24 cellular contexts compared by ENCODE assay signal in genomic region chr19:40571831-40572495, GRCh38. TPM values are rescaled to one million over a fixed set of nuclear protein-coding genes. Genes with fewer than 3 reads are reported as not detected.
DNase-seq lines count a peak whose midpoint lies in the region; ATAC-seq and TF ChIP-seq lines count a peak whose summit lies in the region.
"Had no signal": no experiment of that assay in that cellular context is flagged by ENCODE, and none has a peak within 500 bp of the region (broad histone marks: within the 10 kb centered on the region; RNA-seq: fewer than 3 reads in every experiment).

No MANE protein-coding gene starts in this region.

- CTCF ChIA-PET in activated naive CD4-positive, alpha-beta T cell treated with anti-CD3 and anti-CD28 coated beads, Interleukin-2, amount 10 ng/mL, durations not matched to agents 7 days and 5 days (lab: Charles Lee) = no interaction called here

- H3K4me2 ChIP-seq in BLaER1 (peak overlapping the region; percentile 57), osteoblast (ENCODE audit: insufficient read depth, low read length) (no peak overlapping the region)
- H3K4me2 ChIP-seq: GM23338 had no signal

- no peaks in the 10 kb centered on the region for H4K20me1 ChIP-seq in BLaER1
- no peaks in the 10 kb centered on the region for H4K20me1 ChIP-seq in osteoblast (ENCODE audit: insufficient read depth, low read length)

- TF ChIP-seq EP300 in esophagus muscularis mucosa (IDR thresholded peaks at IDR 0.05) = no peak

- intact Hi-C loops in esophagus muscularis mucosa (cut with DNase I) = no loop called here

- peaks cover 10% of the 10 kb centered on the region for H3K27me3 Mint-ChIP-seq in HFFc6 (ENCODE audit: insufficient read depth)
- H3K27me3 Mint-ChIP-seq in activated naive CD4-positive, alpha-beta T cell treated with anti-CD3 and anti-CD28 coated beads, Interleukin-2, amount 10 ng/mL, durations not matched to agents 7 days and 5 days = peaks cover 33% of the 10 kb centered on the region

- no peaks in the 10 kb centered on the region for H3K9me3 Mint-ChIP-seq in HFFc6
- no peaks in the 10 kb centered on the region for H3K9me3 Mint-ChIP-seq in activated naive CD4-positive, alpha-beta T cell treated with anti-CD3 and anti-CD28 coated beads, Interleukin-2, amount 10 ng/mL, durations not matched to agents 7 days and 5 days
- H3K9me3 Mint-ChIP-seq: GM23338 had no signal

- ATAC-seq in HG02885 (IDR thresholded peaks at IDR 0.05; ENCODE audit: poor library complexity, unreplicated experiment) (no peak), GM18505 (IDR thresholded peaks at IDR 0.05; ENCODE audit: unreplicated experiment) (no peak)
- ATAC-seq: CD8-positive, alpha-beta T cell; GM23338; HepG2; PC-3 had no signal

- H3K9ac ChIP-seq in BLaER1 = 0 out of 2 replicates have a peak overlapping the region, but pooled peaks have one; percentile 1
- H3K9ac ChIP-seq: KMS-11 had no signal

- H3K27me3 ChIP-seq in BLaER1 (peaks cover 26% of the 10 kb centered on the region), esophagus muscularis mucosa (peaks cover 5 to 21% (median 13%) of the 10 kb centered on the region in 4 donors), osteoblast (ENCODE audit: insufficient read depth, low read length) (peaks cover 4% of the 10 kb centered on the region)

- H3K4me3 ChIP-seq in BLaER1 (no peak overlapping the region), esophagus muscularis mucosa (no peak overlapping the region), osteoblast (ENCODE audit: insufficient read depth, low read length) (no peak overlapping the region)
- H3K4me3 ChIP-seq: GM23338 had no signal

- peak overlapping the region; percentile 13; the same call in 1 of the 2 replicates for H3K27ac Mint-ChIP-seq in HFFc6
- H3K27ac Mint-ChIP-seq in activated naive CD4-positive, alpha-beta T cell treated with anti-CD3 and anti-CD28 coated beads, Interleukin-2, amount 10 ng/mL, durations not matched to agents 7 days and 5 days = no peak overlapping the region
- H3K27ac Mint-ChIP-seq: CD8-positive, alpha-beta T cell; GM23338 had no signal

- H3K27ac ChIP-seq in BLaER1 (peak overlapping the region; percentile 10; the same call in 1 of the 2 replicates), esophagus muscularis mucosa (replicated peaks in 1 of 4) (peak overlapping the region in 3 of 4 donors; percentile 68 to 71 (median 68)), osteoblast (ENCODE audit: low read depth, low read length) (no peak overlapping the region)
- H3K27ac ChIP-seq: KMS-11 had no signal

- H3K4me1 ChIP-seq in BLaER1 (peaks cover 48% of the 10 kb centered on the region), esophagus muscularis mucosa (peaks cover 13 to 38% (median 32%) of the 10 kb centered on the region in 4 donors), osteoblast (ENCODE audit: insufficient read depth, low read length) (peaks cover 16% of the 10 kb centered on the region)

- no peak overlapping the region for H3K4me3 Mint-ChIP-seq in HFFc6
- H3K4me3 Mint-ChIP-seq in activated naive CD4-positive, alpha-beta T cell treated with anti-CD3 and anti-CD28 coated beads, Interleukin-2, amount 10 ng/mL, durations not matched to agents 7 days and 5 days = no peak overlapping the region
- H3K4me3 Mint-ChIP-seq: CD8-positive, alpha-beta T cell; GM23338 had no signal

- peaks cover 23% of the 10 kb centered on the region for H3K4me1 Mint-ChIP-seq in HFFc6 (ENCODE audit: low read depth)
- H3K4me1 Mint-ChIP-seq in activated naive CD4-positive, alpha-beta T cell treated with anti-CD3 and anti-CD28 coated beads, Interleukin-2, amount 10 ng/mL, durations not matched to agents 7 days and 5 days = peaks cover 24% of the 10 kb centered on the region

- 96% methylated on average over 8 of the region's 10 CpGs for WGBS in esophagus muscularis mucosa

- no peak overlapping the region for H2AFZ ChIP-seq in osteoblast (ENCODE audit: low read length)
- H2AFZ ChIP-seq: GM23338 had no signal

- H3K36me3 ChIP-seq in BLaER1 (no peaks in the 10 kb centered on the region), esophagus muscularis mucosa (no peaks in the 10 kb centered on the region), osteoblast (ENCODE audit: insufficient read depth, low read length) (no peaks in the 10 kb centered on the region)
- H3K36me3 ChIP-seq: BE2C had no signal

- H3K79me2 ChIP-seq in osteoblast (ENCODE audit: insufficient read depth, low read length) = peaks cover under 1% of the 10 kb centered on the region

- DNase-seq in HFFc6 (no peak), esophagus muscularis mucosa (ENCODE audit: extremely low spot score) (no peak), osteoblast (ENCODE audit: insufficient read length, low spot score, missing footprints) (peak; percentile 84), activated T-cell treated with anti-CD3 and anti-CD28 coated beads for 4 hours (no peak)
- DNase-seq in activated naive CD4-positive, alpha-beta T cell treated with anti-CD3 and anti-CD28 coated beads, Interleukin-2, amount 10 ng/mL, durations not matched to agents 7 days and 5 days = no peak
- DNase-seq: BE2C; Calu3; CD8-positive, alpha-beta T cell; GF-D8; MV-4-11; NCI-H1694 treated with DMSO at 0.1 percent for 48 hours; NCI-H2107; NCI-H2227 treated with DMSO at 0.1 percent for 48 hours; NCI-H510A treated with DMSO at 0.1 percent for 48 hours; NCI-H774; PC-3; RPMI8226; SIG-M5 had no signal

- H3K36me3 Mint-ChIP-seq in HFFc6 (ENCODE audit: low read depth) = no peaks in the 10 kb centered on the region
- H3K36me3 Mint-ChIP-seq in activated naive CD4-positive, alpha-beta T cell treated with anti-CD3 and anti-CD28 coated beads, Interleukin-2, amount 10 ng/mL, durations not matched to agents 7 days and 5 days = no peaks in the 10 kb centered on the region
- H3K36me3 Mint-ChIP-seq: CD8-positive, alpha-beta T cell had no signal

- TF ChIP-seq POLR2A in esophagus muscularis mucosa (IDR thresholded peaks at IDR 0.05; ENCODE audit: low read depth) = no peak
- TF ChIP-seq POLR2A in GM18505 (IDR thresholded peaks at IDR 0.05; ENCODE audit: borderline replicate concordance, extremely low read depth, insufficient read depth, insufficient read length) = no peak

- TF ChIP-seq CTCF in HFFc6 (IDR thresholded peaks at IDR 0.05) = no peak
- no peak for TF ChIP-seq CTCF in esophagus muscularis mucosa (IDR thresholded peaks at IDR 0.05)
- no peak for TF ChIP-seq CTCF in osteoblast (IDR thresholded peaks at IDR 0.05; ENCODE audit: extremely low read depth, low read depth, low read length)

- H3K9me3 ChIP-seq in BLaER1 (no peaks in the 10 kb centered on the region), esophagus muscularis mucosa (no peaks in the 10 kb centered on the region), osteoblast (ENCODE audit: low read depth, low read length) (no peaks in the 10 kb centered on the region)
- H3K9me3 ChIP-seq: BE2C had no signal

RNA-seq across cellular contexts. Expression of gene SHKBP1, which starts 4.7 kb away (rescaled TPM):
- total RNA-seq in HFFc6 (2021; fragmentation: NEBNext Ultra II Directional; extraction: Animal tissue kit (Norgen Biotek cat#: 25700)) = 10 to 100 TPM; 58.5 to 95.2 (median 83.0) TPM
- total RNA-seq in esophagus muscularis mucosa (10 to 100 TPM; 39.5 to 82.7 (median 52.7) TPM), osteoblast (16.3 and 18.9 TPM in 2 replicates)

RNA-seq across cellular contexts. Expression of gene LTBP4, which starts 29.2 kb away (rescaled TPM):
- total RNA-seq in HFFc6 (2021; fragmentation: NEBNext Ultra II Directional; extraction: Animal tissue kit (Norgen Biotek cat#: 25700)) = 10 to 100 TPM; 36.6 to 54.9 (median 51.4) TPM
- total RNA-seq in esophagus muscularis mucosa = 100 to 1,000 TPM; 358 to 430 (median 397) TPM
- total RNA-seq in osteoblast = 13.6 and 16.6 TPM in 2 replicates

Comparison
In these comparisons a context has a peak if more than half of its experiments do, and no peak if none do; other contexts are left out.
1. RNA of gene LTBP4, which starts 29.2 kb away (total RNA-seq): 358 to 430 TPM in esophagus muscularis mucosa; 36.6 to 54.9 TPM in HFFc6 and 13.6 to 16.6 TPM in osteoblast; every median in the first group is over 4 times any median in the second.